Comparison of ENCODE assay signal across 8 cellular contexts in genomic region chr10:11515596-11516418, GRCh38.
DNase-seq lines count a peak whose midpoint lies in the region; ATAC-seq and TF ChIP-seq lines count a peak whose summit lies in the region.

No MANE protein-coding gene starts in this region.

- H3K36me3 ChIP-seq in esophagus muscularis mucosa, result no peaks in the 10 kb centered on the region

- peaks cover 10% of the 10 kb centered on the region for H3K36me3 Mint-ChIP-seq in nephron (ENCODE audit: low read depth)

- H3K4me3 Mint-ChIP-seq in nephron, result no peak overlapping the region

- no peak for TF ChIP-seq POLR2A in esophagus muscularis mucosa (IDR thresholded peaks at IDR 0.05; ENCODE audit: low read depth)

- H3K9me3 ChIP-seq in esophagus muscularis mucosa, result no peaks in the 10 kb centered on the region

- H3K4me1 ChIP-seq in esophagus muscularis mucosa, result peaks cover 0 to 8% (median 0%) of the 10 kb centered on the region in 4 donors

- H3K9me3 Mint-ChIP-seq in nephron, result no peaks in the 10 kb centered on the region

- intact Hi-C loops in esophagus muscularis mucosa (cut with DNase I), result loop anchor here (1.0 to 5.0 kb wide), 2 partner anchors 211 to 242 kb away; no protein-coding TSS in a partner anchor

- H3K4me1 Mint-ChIP-seq in nephron, result peaks cover 5% of the 10 kb centered on the region

- peak; percentile 84 for TF ChIP-seq CTCF in AG09309 (IDR thresholded peaks at IDR 0.05; ENCODE audit: control insufficient read depth, insufficient read depth, low read depth, low read length, missing control alignments)
- peak; percentile 83 for TF ChIP-seq CTCF in GM12872 (IDR thresholded peaks at IDR 0.05; ENCODE audit: insufficient read depth, low read depth, low read length)
- peak; percentile 79 to 85 (median 81) for TF ChIP-seq CTCF in esophagus muscularis mucosa (IDR thresholded peaks at IDR 0.05)
- TF ChIP-seq CTCF in nephron (IDR thresholded peaks at IDR 0.05; ENCODE audit: unreplicated experiment in 3 of 3), result peak; percentile 74 to 94 (median 82)

- H3K4me3 ChIP-seq in AG09309 (ENCODE audit: control insufficient read depth, low read depth, low read length) (no peak overlapping the region), esophagus muscularis mucosa (no peak overlapping the region)

- H3K27me3 Mint-ChIP-seq in nephron (ENCODE audit: low read depth), result no peaks in the 10 kb centered on the region

- H3K27ac Mint-ChIP-seq in nephron, result no peak overlapping the region

- 27% methylated on average over 5 of the region's 5 CpGs for WGBS in esophagus muscularis mucosa

- H3K27me3 ChIP-seq in esophagus muscularis mucosa, result no peaks in the 10 kb centered on the region

- DNase-seq in AG09309 (ENCODE audit: low read depth) (no peak), NCI-H1694 (lab: John Stamatoyannopoulos, UW) (peak; percentile 57), esophagus muscularis mucosa (ENCODE audit: extremely low spot score) (no peak), epidermal melanocyte (ENCODE audit: insufficient read length, low spot score) (no peak)
- DNase-seq in activated CD4-positive, alpha-beta T cell treated with anti-CD3 and anti-CD28 coated beads, Interleukin-2, amount 50 U/mL, for 1 hour, result peak; percentile 43

- H3K27ac ChIP-seq in esophagus muscularis mucosa (replicated peaks in 1 of 4), result no peak overlapping the region

- ATAC-seq in HG02678 (IDR thresholded peaks at IDR 0.05; ENCODE audit: unreplicated experiment), result peak; percentile 49

- TF ChIP-seq EP300 in esophagus muscularis mucosa (IDR thresholded peaks at IDR 0.05), result no peak

Comparison
In these comparisons a context has a peak if more than half of its experiments do, and no peak if none do; other contexts are left out.
1. DNase-seq: peak in NCI-H1694 (single experiment) and activated CD4-positive, alpha-beta T cell treated with anti-CD3 and anti-CD28 coated beads, Interleukin-2, amount 50 U/mL, for 1 hour (single experiment); none in AG09309 (single experiment), esophagus muscularis mucosa (single experiment) and epidermal melanocyte (single experiment).
2. Peak in every context shown above with its lines, with median percentiles within 50 percentile points of each other: CTCF ChIP-seq.